Comparison of ENCODE assay signal across 20 cellular contexts in the genomic region with DNA sequence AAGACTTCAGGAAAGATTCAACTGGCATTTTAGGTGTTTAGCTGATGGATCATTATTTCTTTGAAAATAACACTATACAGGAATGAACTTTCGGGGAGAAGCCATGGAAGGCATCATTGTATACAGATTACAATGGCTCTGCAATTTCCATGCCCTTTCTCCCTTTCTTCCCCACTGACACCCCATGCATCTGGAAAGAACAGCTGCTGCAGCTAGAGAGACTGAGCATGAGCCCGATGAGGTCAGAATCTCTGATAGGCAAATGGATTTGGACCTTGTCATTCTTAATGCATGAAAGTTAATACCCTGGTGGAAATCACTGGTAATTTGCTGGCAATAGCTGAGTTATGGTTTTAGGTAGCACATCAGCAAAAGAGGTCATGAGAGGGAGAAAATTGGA. TPM values are rescaled to one million over a fixed set of nuclear protein-coding genes. Genes with fewer than 3 reads are reported as not detected.
DNase-seq lines count a peak whose midpoint lies in the region; ATAC-seq, FAIRE-seq and TF ChIP-seq lines count a peak whose summit lies in the region.
"Had no signal": no experiment of that assay in that cellular context is flagged by ENCODE, and none has a peak within 500 bp of the region (broad histone marks: within the 10 kb centered on the region; RNA-seq: fewer than 3 reads in every experiment).

No MANE protein-coding gene starts in this region.

- DNase-seq in DMS 273 treated with DMSO at 0.1 percent for 48 hours (lab: John Stamatoyannopoulos, UW) = peak; percentile 3
- DNase-seq in NCI-H69 (lab: John Stamatoyannopoulos, UW) = peak; percentile 27
- DNase-seq in midbrain (lab: John Stamatoyannopoulos, UW) = peak; percentile 52
- peak; percentile 81 for DNase-seq in superior temporal gyrus (ENCODE audit: extremely low spot score)
- no peak for DNase-seq in activated T-cell treated with anti-CD3 and anti-CD28 coated beads for 4 hours
- DNase-seq in mucosa of descending colon = no peak
- no peak for DNase-seq in HTR-8/SVneo (ENCODE audit: insufficient read length, low spot score)
- DNase-seq: EL, GF-D8, MV-4-11, NCI-H1105 treated with DMSO at 0.1 percent for 48 hours, NCI-H1694, NCI-H2081 treated with DMSO at 0.1 percent for 48 hours, NCI-H446 treated with DMSO at 0.1 percent for 48 hours, NCI-H748 treated with DMSO at 0.1 percent for 48 hours, OCI-M1 had no signal

- TF ChIP-seq CTCF in mucosa of descending colon (IDR thresholded peaks at IDR 0.05) = no peak

- no peak for ATAC-seq in mucosa of descending colon
- ATAC-seq: HCT116, Right ventricle myocardium inferior had no signal

- H3K4me3 ChIP-seq in mucosa of descending colon = no peak overlapping the region

- H3K4me1 ChIP-seq in mucosa of descending colon (ENCODE audit: low read depth) = no peaks in the 10 kb centered on the region

- no peaks in the 10 kb centered on the region for H3K36me3 ChIP-seq in mucosa of descending colon (ENCODE audit: low read depth)

- no peak for FAIRE-seq in HTR-8/SVneo (lab: Jason Lieb, UNC)
- FAIRE-seq: A204.1, H1 had no signal

- no peaks in the 10 kb centered on the region for H3K9me3 ChIP-seq in mucosa of descending colon

- intact Hi-C loops in mucosa of descending colon (cut with DNase I, micrococcal nuclease) = no loop called here

RNA-seq across cellular contexts. Expression of a gene that starts 54.8 kb away (rescaled TPM):
- total RNA-seq in mucosa of descending colon = 10 to 100 TPM; 40.1 to 76.0 (median 45.9) TPM

Comparison
In these comparisons a context has a peak if more than half of its experiments do, and no peak if none do; other contexts are left out.
1. DNase-seq: peak in DMS 273 treated with DMSO at 0.1 percent for 48 hours (single experiment), NCI-H69 (single experiment), midbrain (single experiment) and superior temporal gyrus (single experiment); none in activated T-cell treated with anti-CD3 and anti-CD28 coated beads for 4 hours (single experiment), mucosa of descending colon (0 of 3) and HTR-8/SVneo (single experiment).